Comparison of ENCODE assay signal across 26 cellular contexts in the genomic region with DNA sequence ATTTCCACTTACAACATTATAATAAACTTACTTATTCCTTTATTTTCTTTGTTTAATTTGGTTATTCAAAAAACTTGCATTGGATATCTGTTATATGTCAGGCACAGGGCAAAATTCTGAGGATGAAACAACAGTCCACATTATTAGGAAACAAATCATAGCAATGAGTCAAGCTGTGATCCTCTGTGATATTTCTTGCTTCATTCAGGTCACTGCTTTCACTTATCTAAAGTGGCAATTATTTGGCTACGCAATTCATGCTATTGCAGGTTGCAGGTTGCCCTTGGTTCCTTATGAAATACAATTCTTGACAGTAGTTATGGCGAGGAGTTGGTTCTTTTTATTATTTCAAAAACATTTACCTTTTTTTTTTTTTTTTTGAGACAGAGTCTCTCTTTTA.
"Had no signal": no experiment of that assay in that cellular context is flagged by ENCODE, and none has a peak within 500 bp of the region (broad histone marks: within the 10 kb centered on the region; RNA-seq: fewer than 3 reads in every experiment).

No MANE protein-coding gene starts in this region.

- H3K79me2 ChIP-seq: hepatocyte had no signal

- H3K4me3 ChIP-seq: hepatocyte, left lung, lower lobe of right lung, neural progenitor cell, ovary, right atrium auricular region, right lobe of liver, skin epidermis, stomach, testis, thyroid gland, transverse colon, upper lobe of left lung, vagina had no signal

- H3K27me3 ChIP-seq: hepatocyte, left lung, neural progenitor cell, neutrophil, ovary, right atrium auricular region, right lobe of liver, stomach, testis, thyroid gland, transverse colon, upper lobe of left lung, vagina had no signal

- H3K36me3 ChIP-seq: left lung, lower lobe of right lung, neural progenitor cell, neutrophil, ovary, right atrium auricular region, right lobe of liver, stomach, thyroid gland, transverse colon, upper lobe of left lung, vagina had no signal

- ATAC-seq: left colon; left lung; lower lobe of right lung; naive thymus-derived CD8-positive, alpha-beta T cell; right lobe of liver; stimulated activated naive B cell treated with anti-CD40 and anti-IgM and Interleukin-4, amounts not matched to agents 10 μg/mL and 1 μg/mL and 100 μg/mL, for 72 hours; stimulated activated naive CD8-positive, alpha-beta T cell treated with anti-CD3 and anti-CD28 coated beads, Interleukin-15, Interleukin-2, amounts not matched to agents 100 U/mL and 50 U/mL, for 24 hours had no signal

- H3K9me3 ChIP-seq: lower lobe of right lung, ovary, right atrium auricular region, right lobe of liver, testis, thyroid gland, transverse colon, upper lobe of left lung, vagina had no signal

- H3K9ac ChIP-seq: neural progenitor cell had no signal

- H3K27ac ChIP-seq: hepatocyte, left lung, lower lobe of right lung, neural progenitor cell, neutrophil, ovary, right atrium auricular region, right lobe of liver, skin epidermis, stomach, testis, thyroid gland, transverse colon, upper lobe of left lung, vagina had no signal

- DNase-seq: kidney; left colon; left lung; lower lobe of right lung; mammary epithelial cell; mesenchymal stem cell; naive thymus-derived CD8-positive, alpha-beta T cell; ovary; right lobe of liver; stimulated activated CD4-positive, alpha-beta T cell treated with anti-CD3 and anti-CD28 coated beads, Interleukin-12 subunit alpha, Interleukin-12 subunit beta, amount 100 ng/mL, for 4 hours; stimulated activated CD4-positive, alpha-beta T cell treated with anti-CD3 and anti-CD28 coated beads, Interleukin-15, amount 100 ng/mL, for 24 hours; stimulated activated CD4-positive, alpha-beta T cell treated with anti-CD3 and anti-CD28 coated beads, Interleukin-2, amount 100 ng/mL, for 24 hours; stimulated activated CD4-positive, alpha-beta T cell treated with anti-CD3 and anti-CD28 coated beads, Interleukin-4, amount 100 ng/mL, for 1 hour; stimulated activated naive B cell treated with anti-CD40 and anti-IgM and Interleukin-4, amounts not matched to agents 10 μg/mL and 1 μg/mL and 100 μg/mL, for 72 hours; stimulated activated naive CD8-positive, alpha-beta T cell treated with anti-CD3 and anti-CD28 coated beads, Interleukin-15, Interleukin-2, amounts not matched to agents 100 U/mL and 50 U/mL, for 24 hours; stomach; testis; thyroid gland; transverse colon; upper lobe of left lung had no signal

- H3K4me1 ChIP-seq: left lung, lower lobe of right lung, neural progenitor cell, right atrium auricular region, right lobe of liver, stomach, testis, thyroid gland, transverse colon, upper lobe of left lung, vagina had no signal

- H2AFZ ChIP-seq: hepatocyte, neural progenitor cell had no signal

- H3K4me2 ChIP-seq: hepatocyte, neural progenitor cell had no signal
